1 cellular context compared by ENCODE assay signal in the genomic region with DNA sequence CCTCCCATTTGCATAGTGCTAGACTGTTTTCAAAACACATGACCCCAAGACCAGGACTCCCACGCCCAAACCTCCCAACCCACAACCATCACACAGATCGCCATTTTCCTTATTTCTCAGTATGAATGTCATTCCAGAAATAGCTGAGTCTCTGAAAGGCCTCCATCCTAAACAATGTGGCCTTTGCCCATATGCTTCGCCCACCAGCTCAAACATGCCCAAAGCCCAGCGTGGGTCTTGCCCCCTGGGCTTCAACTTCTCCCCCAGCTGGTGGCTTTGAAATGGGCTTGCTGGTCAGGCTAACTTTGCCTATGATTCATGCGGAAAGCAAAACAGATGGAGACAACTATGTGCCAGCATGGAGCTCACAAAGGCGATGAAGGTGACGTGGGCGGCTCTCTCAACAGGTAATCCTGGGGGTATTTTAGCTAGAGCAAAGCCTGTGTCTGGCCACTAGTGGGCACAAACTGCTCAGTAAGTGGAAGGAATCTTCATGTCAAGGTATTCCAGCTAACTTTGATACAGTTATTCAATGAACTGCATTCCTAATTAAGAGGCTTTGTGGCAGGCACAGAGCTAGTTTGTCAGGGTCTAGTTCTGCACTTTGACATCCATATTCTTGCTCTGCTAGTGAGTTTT.
TF ChIP-seq lines count a peak whose summit lies in the region.

No MANE protein-coding gene starts in this region.

TF ChIP-seq in GM23338, 12 proteins besides CTCF, POLR2A, EP300 and RAD21 (continued from another document):
- TF ChIP-seq ZNF462 (CRISPR knock-in tag; IDR thresholded peaks at IDR 0.05) (no peak), JUNB (IDR thresholded peaks at IDR 0.05; ENCODE audit: unreplicated experiment) (no peak), POLR2AphosphoS5 (IDR thresholded peaks at IDR 0.05; ENCODE audit: low read depth) (no peak), NANOG (IDR thresholded peaks at IDR 0.05; ENCODE audit: borderline replicate concordance) (no peak), STAT1 (IDR thresholded peaks at IDR 0.05; ENCODE audit: unreplicated experiment) (no peak)
- TF ChIP-seq, protein P1, sequence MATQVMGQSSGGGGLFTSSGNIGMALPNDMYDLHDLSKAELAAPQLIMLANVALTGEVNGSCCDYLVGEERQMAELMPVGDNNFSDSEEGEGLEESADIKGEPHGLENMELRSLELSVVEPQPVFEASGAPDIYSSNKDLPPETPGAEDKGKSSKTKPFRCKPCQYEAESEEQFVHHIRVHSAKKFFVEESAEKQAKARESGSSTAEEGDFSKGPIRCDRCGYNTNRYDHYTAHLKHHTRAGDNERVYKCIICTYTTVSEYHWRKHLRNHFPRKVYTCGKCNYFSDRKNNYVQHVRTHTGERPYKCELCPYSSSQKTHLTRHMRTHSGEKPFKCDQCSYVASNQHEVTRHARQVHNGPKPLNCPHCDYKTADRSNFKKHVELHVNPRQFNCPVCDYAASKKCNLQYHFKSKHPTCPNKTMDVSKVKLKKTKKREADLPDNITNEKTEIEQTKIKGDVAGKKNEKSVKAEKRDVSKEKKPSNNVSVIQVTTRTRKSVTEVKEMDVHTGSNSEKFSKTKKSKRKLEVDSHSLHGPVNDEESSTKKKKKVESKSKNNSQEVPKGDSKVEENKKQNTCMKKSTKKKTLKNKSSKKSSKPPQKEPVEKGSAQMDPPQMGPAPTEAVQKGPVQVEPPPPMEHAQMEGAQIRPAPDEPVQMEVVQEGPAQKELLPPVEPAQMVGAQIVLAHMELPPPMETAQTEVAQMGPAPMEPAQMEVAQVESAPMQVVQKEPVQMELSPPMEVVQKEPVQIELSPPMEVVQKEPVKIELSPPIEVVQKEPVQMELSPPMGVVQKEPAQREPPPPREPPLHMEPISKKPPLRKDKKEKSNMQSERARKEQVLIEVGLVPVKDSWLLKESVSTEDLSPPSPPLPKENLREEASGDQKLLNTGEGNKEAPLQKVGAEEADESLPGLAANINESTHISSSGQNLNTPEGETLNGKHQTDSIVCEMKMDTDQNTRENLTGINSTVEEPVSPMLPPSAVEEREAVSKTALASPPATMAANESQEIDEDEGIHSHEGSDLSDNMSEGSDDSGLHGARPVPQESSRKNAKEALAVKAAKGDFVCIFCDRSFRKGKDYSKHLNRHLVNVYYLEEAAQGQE (IDR thresholded peaks at IDR 0.05; ENCODE audit: unreplicated experiment), result no peak
TF ChIP-seq in GM23338: peak in this region for 0.
